9 cellular contexts compared by ENCODE assay signal in the genomic region with DNA sequence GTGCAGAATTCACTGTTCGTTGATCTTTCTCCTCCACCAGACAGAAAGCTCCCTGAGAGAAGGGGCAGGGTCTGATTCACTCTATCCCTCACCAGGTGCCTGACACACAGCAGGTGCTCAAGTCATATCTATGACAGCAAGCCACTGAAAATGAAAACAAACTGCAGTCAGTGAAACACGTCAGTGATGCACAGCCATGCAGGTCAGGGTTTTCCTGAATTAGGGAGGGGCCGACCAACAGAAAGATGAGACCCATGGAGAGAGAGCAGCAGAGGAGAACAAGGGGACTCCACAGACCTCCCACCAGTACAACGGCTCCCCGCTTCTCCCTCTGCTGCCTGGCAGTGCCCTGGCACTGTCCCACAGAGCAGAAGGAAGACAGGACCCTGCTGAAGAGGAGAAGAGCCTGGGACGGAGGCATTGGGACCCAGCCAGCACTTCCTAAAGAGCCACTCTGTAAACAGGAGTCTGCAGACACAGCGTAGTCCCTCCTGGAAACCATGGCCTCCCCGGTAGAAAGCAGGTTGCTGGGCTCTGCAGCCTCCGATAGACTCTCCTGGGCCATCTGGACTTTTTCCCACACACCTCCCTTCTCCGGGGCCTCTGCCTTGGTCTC. TPM values are rescaled to one million over a fixed set of nuclear protein-coding genes. Genes with fewer than 3 reads are reported as not detected.
DNase-seq lines count a peak whose midpoint lies in the region; ATAC-seq and TF ChIP-seq lines count a peak whose summit lies in the region.
"Had no signal": no experiment of that assay in that cellular context is flagged by ENCODE, and none has a peak within 500 bp of the region (broad histone marks: within the 10 kb centered on the region; RNA-seq: fewer than 3 reads in every experiment).

No MANE protein-coding gene starts in this region.

- peak overlapping the region; percentile 81 for H3K27ac ChIP-seq in skeletal muscle tissue (ENCODE audit: low read depth, low read length)
- H3K27ac ChIP-seq in adrenal gland = peak overlapping the region in 2 of 5 donors; percentile 56 to 71
- peak overlapping the region in 2 of 4 donors; percentile 27 to 39 for H3K27ac ChIP-seq in upper lobe of left lung
- H3K27ac ChIP-seq: 22Rv1 had no signal

- TF ChIP-seq CTCF in adrenal gland (IDR thresholded peaks at IDR 0.05) (no peak), upper lobe of left lung (IDR thresholded peaks at IDR 0.05) (no peak)

- peak overlapping the region; percentile 95 to 96 for H3K27ac Mint-ChIP-seq in effector memory CD8-positive, alpha-beta T cell

- DNase-seq in NCI-H1436 (lab: John Stamatoyannopoulos, UW) (peak; percentile 62), NCI-H1436 treated with DMSO at 0.1 percent for 48 hours (lab: John Stamatoyannopoulos, UW) (no peak), NCI-H2107 (lab: John Stamatoyannopoulos, UW) (peak; percentile 32), adrenal gland (no peak), upper lobe of left lung (no peak)
- no peak for DNase-seq in effector memory CD8-positive, alpha-beta T cell

- H3K36me3 Mint-ChIP-seq in effector memory CD8-positive, alpha-beta T cell (ENCODE audit: insufficient read depth) = peaks cover 72% of the 10 kb centered on the region

- peaks cover 75 to 78% of the 10 kb centered on the region in 2 donors for H3K4me1 Mint-ChIP-seq in effector memory CD8-positive, alpha-beta T cell (ENCODE audit: low read depth in 2 of 2)

- TF ChIP-seq POLR2A in adrenal gland (IDR thresholded peaks at IDR 0.05) = no peak
- no peak for TF ChIP-seq POLR2A in upper lobe of left lung (IDR thresholded peaks at IDR 0.05)

- intact Hi-C loops in adrenal gland (cut with DNase I) = no loop called here

- peak overlapping the region in 1 of 3 donors; percentile 10 for H3K4me3 ChIP-seq in skeletal muscle tissue (ENCODE audit: low read length in 3 of 3)
- no peak overlapping the region for H3K4me3 ChIP-seq in adrenal gland
- H3K4me3 ChIP-seq in upper lobe of left lung = no peak overlapping the region

- no peak for TF ChIP-seq EP300 in upper lobe of left lung (IDR thresholded peaks at IDR 0.05)

- H3K4me3 Mint-ChIP-seq in effector memory CD8-positive, alpha-beta T cell = peak overlapping the region; percentile 70 to 77

- no peaks in the 10 kb centered on the region for H3K9me3 Mint-ChIP-seq in effector memory CD8-positive, alpha-beta T cell

- 50 to 57% (median 55%) methylated on average over 6 to 10 of the region's 10 CpGs for WGBS in adrenal gland, 4 donors
- 54 to 66% methylated on average over 8 to 10 of the region's 10 CpGs for WGBS in upper lobe of left lung, 2 donors

- H3K27me3 ChIP-seq in skeletal muscle tissue (ENCODE audit: control insufficient read depth in 3 of 3, insufficient read depth in 3 of 3, low read length in 3 of 3) = no peaks in the 10 kb centered on the region
- H3K27me3 ChIP-seq in adrenal gland = no peaks in the 10 kb centered on the region
- H3K27me3 ChIP-seq in upper lobe of left lung = no peaks in the 10 kb centered on the region

- H3K36me3 ChIP-seq in skeletal muscle tissue (ENCODE audit: control insufficient read depth in 3 of 3, insufficient read depth in 3 of 3, low read length in 3 of 3) (peaks cover 7 to 9% (median 8%) of the 10 kb centered on the region in 3 donors), adrenal gland (replicated peaks in 1 of 2) (peaks cover 0 to 26% of the 10 kb centered on the region in 2 donors), upper lobe of left lung (peaks cover 0 to 27% (median 12%) of the 10 kb centered on the region in 4 donors)

- H3K27me3 Mint-ChIP-seq in effector memory CD8-positive, alpha-beta T cell = no peaks in the 10 kb centered on the region

- peak overlapping the region; percentile 39 to 77 (median 71) for H3K9ac ChIP-seq in skeletal muscle tissue (ENCODE audit: low read depth in 1 of 3, low read length in 3 of 3)

- H3K9me3 ChIP-seq in skeletal muscle tissue (ENCODE audit: control insufficient read depth in 3 of 3, low read length in 3 of 3) (no peaks in the 10 kb centered on the region), adrenal gland (replicated peaks in 1 of 3) (no peaks in the 10 kb centered on the region), upper lobe of left lung (no peaks in the 10 kb centered on the region)

- ATAC-seq in effector memory CD8-positive, alpha-beta T cell (replicated peaks) = no peak
- ATAC-seq in GM18909 (IDR thresholded peaks at IDR 0.05; ENCODE audit: poor library complexity, unreplicated experiment) (no peak), upper lobe of left lung (ENCODE audit: low FRiP score in 2 of 2) (no peak)

- H3K4me1 ChIP-seq in skeletal muscle tissue (ENCODE audit: control insufficient read depth in 3 of 3, insufficient read depth in 3 of 3, low read length in 3 of 3) (peaks cover 50 to 72% (median 67%) of the 10 kb centered on the region in 3 donors), adrenal gland (replicated peaks in 1 of 2) (peaks cover 13 to 59% of the 10 kb centered on the region in 2 donors), upper lobe of left lung (peaks cover 15 to 42% (median 27%) of the 10 kb centered on the region in 4 donors)

RNA-seq across cellular contexts. Expression of a gene that starts 50.3 kb away (rescaled TPM):
- 32.4 TPM for total RNA-seq in skeletal muscle tissue
- total RNA-seq in adrenal gland = 10 to 100 TPM; 37.7 to 90.9 (median 82.3) TPM
- polyA plus RNA-seq in adrenal gland = 10 to 100 TPM; 15.1 to 56.7 (median 17.8) TPM
- total RNA-seq in upper lobe of left lung = 10 to 100 TPM; 35.8 to 62.5 (median 47.8) TPM

Comparison
In these comparisons a context has a peak if more than half of its experiments do, and no peak if none do; other contexts are left out.
1. DNase-seq: peak in NCI-H1436 (single experiment) and NCI-H2107 (single experiment); none in NCI-H1436 treated with DMSO at 0.1 percent for 48 hours (single experiment), effector memory CD8-positive, alpha-beta T cell (0 of 3), adrenal gland (0 of 7) and upper lobe of left lung (0 of 2).